Comparison of ENCODE assay signal across 10 cellular contexts in the genomic region with DNA sequence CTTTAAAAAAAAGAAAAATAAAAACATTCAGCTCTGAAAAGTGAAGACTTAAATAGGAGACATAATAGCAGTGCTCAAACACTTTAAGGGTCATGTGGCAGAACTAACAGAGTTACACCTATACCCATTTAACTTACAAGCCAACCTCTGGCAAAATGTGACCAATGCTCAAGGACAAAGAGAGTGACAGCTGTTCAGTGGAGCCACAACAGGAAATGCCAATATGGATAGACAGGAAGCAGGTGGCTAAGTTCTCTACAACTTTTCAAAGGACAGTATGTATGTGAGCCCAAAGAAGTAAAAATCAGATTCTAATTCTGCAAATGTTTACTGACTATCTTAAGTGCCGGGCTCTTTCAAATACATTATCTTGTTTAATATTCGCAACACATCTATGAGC. TPM values are rescaled to one million over a fixed set of nuclear protein-coding genes. Genes with fewer than 3 reads are reported as not detected.
DNase-seq lines count a peak whose midpoint lies in the region; ATAC-seq and TF ChIP-seq lines count a peak whose summit lies in the region.
"Had no signal": no experiment of that assay in that cellular context is flagged by ENCODE, and none has a peak within 500 bp of the region (broad histone marks: within the 10 kb centered on the region; RNA-seq: fewer than 3 reads in every experiment).

No MANE protein-coding gene starts in this region.

- H3K9me3 Mint-ChIP-seq in activated CD4-positive, alpha-beta T cell treated with anti-CD3 and anti-CD28 coated beads, Interleukin-2, amount 10 ng/mL, durations not matched to agents 24 days and 14 days: no peaks in the 10 kb centered on the region
- H3K9me3 Mint-ChIP-seq: T-helper 1 cell treated with Interleukin-12 subunit alpha and Interleukin-12 subunit beta and Interleukin-4 antibody, amounts not matched to agents 30 μg/mL and 1 μg/mL, for 36 hours had no signal

- H3K36me3 Mint-ChIP-seq in activated CD4-positive, alpha-beta T cell treated with anti-CD3 and anti-CD28 coated beads, Interleukin-2, amount 10 ng/mL, durations not matched to agents 24 days and 14 days (ENCODE audit: low read depth): peaks cover 7% of the 10 kb centered on the region

- H3K9me3 ChIP-seq in thymus (ENCODE audit: control insufficient read depth): no peaks in the 10 kb centered on the region
- no peaks in the 10 kb centered on the region for H3K9me3 ChIP-seq in testis
- H3K9me3 ChIP-seq: sigmoid colon had no signal

- H3K27ac ChIP-seq in thymus (ENCODE audit: low read depth) (no peak overlapping the region), testis (peak overlapping the region in 1 of 2 donors; percentile 34)

- no peaks in the 10 kb centered on the region for H3K27me3 Mint-ChIP-seq in activated CD4-positive, alpha-beta T cell treated with anti-CD3 and anti-CD28 coated beads, Interleukin-2, amount 10 ng/mL, durations not matched to agents 24 days and 14 days

- intact Hi-C loops in activated CD4-positive, alpha-beta T cell treated with anti-CD3 and anti-CD28 coated beads, Interleukin-2, amount 10 ng/mL, durations not matched to agents 24 days and 14 days (cut with micrococcal nuclease): loop anchor here (5.0 kb wide), 1 partner anchor 63 kb away; no protein-coding TSS in a partner anchor
- intact Hi-C loops in testis (cut with DNase I; ENCODE audit: low total_unique reads): no loop called here

- no peak for ATAC-seq in GM21619 (IDR thresholded peaks at IDR 0.05; ENCODE audit: unreplicated experiment)

- H3K27me3 ChIP-seq in thymus (ENCODE audit: control insufficient read depth, insufficient read depth) (no peaks in the 10 kb centered on the region), testis (no peaks in the 10 kb centered on the region)
- H3K27me3 ChIP-seq: sigmoid colon had no signal

- H3K4me3 Mint-ChIP-seq in activated CD4-positive, alpha-beta T cell treated with anti-CD3 and anti-CD28 coated beads, Interleukin-2, amount 10 ng/mL, durations not matched to agents 24 days and 14 days: no peak overlapping the region

- peak; percentile 60 for DNase-seq in activated CD4-positive, alpha-beta T cell treated with anti-CD3 and anti-CD28 coated beads, Interleukin-2, amount 10 ng/mL, durations not matched to agents 24 days and 14 days
- DNase-seq in activated CD4-positive, alpha-beta T cell treated with anti-CD3 and anti-CD28 coated beads, Interleukin-2, amount 50 U/mL, for 48 hours: no peak
- DNase-seq in NCI-H748 (lab: John Stamatoyannopoulos, UW; ENCODE audit: unreplicated experiment) (peak; percentile 24), dermis blood vessel endothelial cell (peak; percentile 84), testis (no peak), NCI-H1694 (lab: John Stamatoyannopoulos, UW) (no peak)
- DNase-seq: sigmoid colon had no signal

- no peak overlapping the region for H3K27ac Mint-ChIP-seq in activated CD4-positive, alpha-beta T cell treated with anti-CD3 and anti-CD28 coated beads, Interleukin-2, amount 10 ng/mL, durations not matched to agents 24 days and 14 days
- H3K27ac Mint-ChIP-seq: T-helper 1 cell treated with Interleukin-12 subunit alpha and Interleukin-12 subunit beta and Interleukin-4 antibody, amounts not matched to agents 30 μg/mL and 1 μg/mL, for 36 hours had no signal

- H3K4me1 ChIP-seq in thymus (ENCODE audit: control insufficient read depth, insufficient read depth, low read length): peaks cover 23% of the 10 kb centered on the region
- peaks cover 21% of the 10 kb centered on the region for H3K4me1 ChIP-seq in testis

- H3K36me3 ChIP-seq in thymus (ENCODE audit: control insufficient read depth, insufficient read depth): no peaks in the 10 kb centered on the region
- no peaks in the 10 kb centered on the region for H3K36me3 ChIP-seq in testis (ENCODE audit: low read depth, missing control alignments)
- H3K36me3 ChIP-seq: sigmoid colon had no signal

- H3K4me1 Mint-ChIP-seq in activated CD4-positive, alpha-beta T cell treated with anti-CD3 and anti-CD28 coated beads, Interleukin-2, amount 10 ng/mL, durations not matched to agents 24 days and 14 days: peaks cover 43% of the 10 kb centered on the region

- TF ChIP-seq CTCF in testis (IDR thresholded peaks at IDR 0.05): no peak

- peak overlapping the region; percentile 96 for H3K4me3 ChIP-seq in thymus (ENCODE audit: low read length)
- H3K4me3 ChIP-seq in testis: no peak overlapping the region
- H3K4me3 ChIP-seq: sigmoid colon had no signal

- no peak for TF ChIP-seq POLR2A in testis (IDR thresholded peaks at IDR 0.05)

- 11% methylated on average over 2 of the region's 2 CpGs for WGBS in thymus
- 80 to 89% methylated on average over 2 of the region's 2 CpGs for WGBS in testis, 2 donors

RNA-seq across cellular contexts. Expression of gene TMCC1, which starts 3.4 kb away (rescaled TPM):
- 19.2 and 21.0 TPM in 2 replicates for total RNA-seq in activated CD4-positive, alpha-beta T cell treated with anti-CD3 and anti-CD28 coated beads, Interleukin-2, amount 10 ng/mL, durations not matched to agents 24 days and 14 days
- total RNA-seq in dermis blood vessel endothelial cell (18.5 and 21.7 TPM in 2 replicates), testis (100 to 1,000 TPM in 1 of 2 donors, 10 to 100 TPM in 1; 60.4 to 119 TPM)
- polyA plus RNA-seq in thymus (12.2 TPM), testis (ENCODE audit: insufficient read depth, low read depth, low replicate concordance) (46.0 TPM)

Comparison
In these comparisons a context has a peak if more than half of its experiments do, and no peak if none do; other contexts are left out.
1. DNase-seq: peak in activated CD4-positive, alpha-beta T cell treated with anti-CD3 and anti-CD28 coated beads, Interleukin-2, amount 10 ng/mL, durations not matched to agents 24 days and 14 days (single experiment), NCI-H748 (single experiment) and dermis blood vessel endothelial cell (single experiment); none in activated CD4-positive, alpha-beta T cell treated with anti-CD3 and anti-CD28 coated beads, Interleukin-2, amount 50 U/mL, for 48 hours (0 of 2), testis (single experiment) and NCI-H1694 (single experiment).